11 cellular contexts compared by ENCODE assay signal in genomic region chr15:90037510-90037860, GRCh38. TPM values are rescaled to one million over a fixed set of nuclear protein-coding genes. Genes with fewer than 3 reads are reported as not detected.
DNase-seq lines count a peak whose midpoint lies in the region; ATAC-seq and TF ChIP-seq lines count a peak whose summit lies in the region.
"Had no signal": no experiment of that assay in that cellular context is flagged by ENCODE, and none has a peak within 500 bp of the region (broad histone marks: within the 10 kb centered on the region; RNA-seq: fewer than 3 reads in every experiment).

No MANE protein-coding gene starts in this region.

- peak overlapping the region; percentile 48 for H3K4me3 Mint-ChIP-seq in activated CD4-positive, alpha-beta T cell treated with anti-CD3 and anti-CD28 coated beads, Interleukin-2, amount 10 ng/mL, durations not matched to agents 24 days and 14 days
- H3K4me3 Mint-ChIP-seq in activated B cell treated with CpG ODN at 0.5 μM for 24 hours: no peak overlapping the region

- no peaks in the 10 kb centered on the region for H3K36me3 Mint-ChIP-seq in activated CD4-positive, alpha-beta T cell treated with anti-CD3 and anti-CD28 coated beads, Interleukin-2, amount 10 ng/mL, durations not matched to agents 24 days and 14 days (ENCODE audit: low read depth)
- H3K36me3 Mint-ChIP-seq in activated B cell treated with CpG ODN at 0.5 μM for 24 hours (ENCODE audit: low read depth): no peaks in the 10 kb centered on the region

- TF ChIP-seq EP300 in tibial nerve (IDR thresholded peaks at IDR 0.05): no peak

- DNase-seq in activated CD4-positive, alpha-beta T cell treated with anti-CD3 and anti-CD28 coated beads, Interleukin-2, amount 10 ng/mL, durations not matched to agents 24 days and 14 days: no peak
- DNase-seq in activated CD4-positive, alpha-beta T cell treated with anti-CD3 and anti-CD28 coated beads, Interleukin-2, amount 50 U/mL, for 48 hours: no peak
- no peak for DNase-seq in activated B cell treated with CpG ODN at 0.5 μM for 24 hours
- peak; percentile 72 to 83 for DNase-seq in foreskin fibroblast
- DNase-seq in spleen: no peak
- DNase-seq in tibial nerve (ENCODE audit: low spot score in 2 of 2): no peak
- DNase-seq in epidermal melanocyte (ENCODE audit: insufficient read length, low spot score): no peak
- DNase-seq in GOT3 (lab: John Stamatoyannopoulos, UW): no peak
- DNase-seq: activated CD4-positive, CD25-positive, alpha-beta regulatory T cell treated with anti-CD3 and anti-CD28 coated beads, Interleukin-2, amount 50 U/mL, for 72 hours had no signal

- H3K27ac ChIP-seq in spleen (peak overlapping the region; percentile 2 to 93 (median 90)), tibial nerve (no peak overlapping the region)
- H3K27ac ChIP-seq: psoas muscle had no signal

- no peak for TF ChIP-seq POLR2A in spleen (IDR thresholded peaks at IDR 0.05)
- TF ChIP-seq POLR2A in tibial nerve (IDR thresholded peaks at IDR 0.05): no peak

- H3K27ac Mint-ChIP-seq in activated CD4-positive, alpha-beta T cell treated with anti-CD3 and anti-CD28 coated beads, Interleukin-2, amount 10 ng/mL, durations not matched to agents 24 days and 14 days: peak overlapping the region; percentile 79
- peak overlapping the region; percentile 71 for H3K27ac Mint-ChIP-seq in activated B cell treated with CpG ODN at 0.5 μM for 24 hours

- ATAC-seq in activated B cell treated with CpG ODN at 0.5 μM for 24 hours (ENCODE audit: low read depth): no peak
- ATAC-seq: A549, psoas muscle had no signal

- H3K4me1 ChIP-seq in spleen (peaks cover 47 to 96% (median 77%) of the 10 kb centered on the region in 6 donors), tibial nerve (peaks cover 0 to 70% (median 42%) of the 10 kb centered on the region in 4 donors)

- H3K36me3 ChIP-seq in spleen (peaks cover 0 to 2% (median 0%) of the 10 kb centered on the region in 6 donors), tibial nerve (no peaks in the 10 kb centered on the region)

- POLR2A ChIA-PET in activated B cell treated with CpG ODN at 0.5 μM for 24 hours (lab: Charles Lee): interaction anchor here (0.7 to 2.5 kb wide), 3 partner anchors 22 to 62 kb away, joined by 3 to 11 read pairs (median 3); no protein-coding TSS in a partner anchor

- H3K9me3 Mint-ChIP-seq in activated CD4-positive, alpha-beta T cell treated with anti-CD3 and anti-CD28 coated beads, Interleukin-2, amount 10 ng/mL, durations not matched to agents 24 days and 14 days: no peaks in the 10 kb centered on the region
- H3K9me3 Mint-ChIP-seq in activated B cell treated with CpG ODN at 0.5 μM for 24 hours: no peaks in the 10 kb centered on the region

- no peaks in the 10 kb centered on the region for H3K27me3 Mint-ChIP-seq in activated CD4-positive, alpha-beta T cell treated with anti-CD3 and anti-CD28 coated beads, Interleukin-2, amount 10 ng/mL, durations not matched to agents 24 days and 14 days
- H3K27me3 Mint-ChIP-seq in activated B cell treated with CpG ODN at 0.5 μM for 24 hours: no peaks in the 10 kb centered on the region

- intact Hi-C loops in activated CD4-positive, alpha-beta T cell treated with anti-CD3 and anti-CD28 coated beads, Interleukin-2, amount 10 ng/mL, durations not matched to agents 24 days and 14 days (cut with micrococcal nuclease): no loop called here
- intact Hi-C loops in activated B cell treated with CpG ODN at 0.5 μM for 24 hours (cut with micrococcal nuclease): no loop called here
- intact Hi-C loops in spleen (cut with DNase I; ENCODE audit: low total_unique reads): no loop called here

- no peaks in the 10 kb centered on the region for H3K9me3 ChIP-seq in spleen
- no peaks in the 10 kb centered on the region for H3K9me3 ChIP-seq in tibial nerve
- H3K9me3 ChIP-seq: A549, psoas muscle had no signal

- TF ChIP-seq CTCF in activated B cell treated with CpG ODN at 0.5 μM for 24 hours (IDR thresholded peaks at IDR 0.05) (no peak), foreskin fibroblast (IDR thresholded peaks at IDR 0.05; ENCODE audit: low read depth, low read length) (no peak), spleen (IDR thresholded peaks at IDR 0.05 in 8 of 11, conservative IDR thresholded peaks at IDR 0.05 in 3 of 11) (no peak), tibial nerve (IDR thresholded peaks at IDR 0.05) (no peak)

- 71 to 85% (median 80%) methylated on average over 5 of the region's 5 CpGs for WGBS in spleen, 5 donors
- 55 to 60% methylated on average over 3 to 5 of the region's 5 CpGs for WGBS in tibial nerve, 2 donors

- no peaks in the 10 kb centered on the region for H3K27me3 ChIP-seq in spleen (replicated peaks in 1 of 7)
- H3K27me3 ChIP-seq in tibial nerve: no peaks in the 10 kb centered on the region

- peaks cover 68% of the 10 kb centered on the region for H3K4me1 Mint-ChIP-seq in activated CD4-positive, alpha-beta T cell treated with anti-CD3 and anti-CD28 coated beads, Interleukin-2, amount 10 ng/mL, durations not matched to agents 24 days and 14 days
- H3K4me1 Mint-ChIP-seq in activated B cell treated with CpG ODN at 0.5 μM for 24 hours: peaks cover 84% of the 10 kb centered on the region

- CTCF ChIA-PET in activated B cell treated with CpG ODN at 0.5 μM for 24 hours (lab: Charles Lee): no interaction called here

- H3K4me3 ChIP-seq in foreskin fibroblast (ENCODE audit: low read depth in 1 of 2, low read length in 2 of 2) (no peak overlapping the region), spleen (peak overlapping the region in 1 of 8 donors; percentile 54), tibial nerve (no peak overlapping the region)
- H3K4me3 ChIP-seq: A549, psoas muscle had no signal

RNA-seq across cellular contexts. Expression of gene ZNF710, which starts 36.4 kb away (rescaled TPM):
- total RNA-seq in activated CD4-positive, alpha-beta T cell treated with anti-CD3 and anti-CD28 coated beads, Interleukin-2, amount 10 ng/mL, durations not matched to agents 24 days and 14 days: 28.3 and 29.3 TPM in 2 replicates
- 36.2 and 45.5 TPM in 2 replicates for total RNA-seq in activated B cell treated with CpG ODN at 0.5 μM for 24 hours
- 10 to 100 TPM; 25.5 to 66.4 (median 36.7) TPM for total RNA-seq in spleen
- polyA plus RNA-seq in spleen: 10 to 100 TPM; 12.5 to 24.8 (median 19.5) TPM
- total RNA-seq in tibial nerve: 10 to 100 TPM in 3 of 4 donors, 1 to 10 TPM in 1; 9.0 to 15.6 (median 11.2) TPM

Comparison
In these comparisons a context has a peak if more than half of its experiments do, and no peak if none do; other contexts are left out.
1. DNase-seq: peak in foreskin fibroblast (2 of 2); none in activated CD4-positive, alpha-beta T cell treated with anti-CD3 and anti-CD28 coated beads, Interleukin-2, amount 10 ng/mL, durations not matched to agents 24 days and 14 days (single experiment), activated CD4-positive, alpha-beta T cell treated with anti-CD3 and anti-CD28 coated beads, Interleukin-2, amount 50 U/mL, for 48 hours (0 of 2), activated B cell treated with CpG ODN at 0.5 μM for 24 hours (single experiment), spleen (single experiment), tibial nerve (0 of 2), epidermal melanocyte (single experiment) and GOT3 (single experiment).
2. H3K27ac ChIP-seq: peak in spleen (8 of 8); none in tibial nerve (0 of 4).